In the genomic region with DNA sequence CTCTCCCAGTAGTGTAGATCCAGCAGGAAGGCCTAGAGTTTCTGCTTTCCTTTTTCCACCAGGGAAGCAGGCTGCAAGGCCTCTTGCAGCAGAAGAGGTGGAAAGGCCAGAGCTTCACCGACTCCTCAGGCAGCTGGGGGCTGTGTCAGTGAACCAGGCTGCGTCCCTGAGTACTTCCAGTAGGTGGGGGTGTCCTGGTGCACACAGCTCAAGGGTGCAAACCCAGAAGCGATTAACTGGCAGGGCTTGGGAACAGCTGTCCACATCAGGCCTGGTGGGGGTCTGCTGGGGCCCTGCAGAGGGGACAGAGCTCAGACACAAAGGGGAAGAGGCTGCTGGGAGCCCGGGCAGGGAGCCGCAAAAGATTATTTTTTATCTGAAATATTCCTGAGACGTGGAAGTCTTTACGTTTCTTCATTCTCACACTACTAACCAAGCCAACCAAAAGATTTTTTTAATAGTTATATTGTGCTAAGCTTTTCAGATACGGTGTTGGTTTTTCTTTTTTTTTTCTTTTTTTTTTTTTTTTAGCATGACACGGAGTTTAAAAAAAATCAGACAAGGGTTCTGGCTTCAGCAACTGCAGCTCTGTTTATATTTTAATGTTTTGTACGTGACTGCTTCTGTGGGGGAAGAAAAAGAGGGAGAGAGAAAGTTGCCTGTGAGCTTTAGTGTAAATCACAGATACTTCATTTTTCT, we compare ENCODE assay signal across 8 cellular contexts. TPM values are rescaled to one million over a fixed set of nuclear protein-coding genes. Genes with fewer than 3 reads are reported as not detected.
DNase-seq lines count a peak whose midpoint lies in the region; ATAC-seq and TF ChIP-seq lines count a peak whose summit lies in the region.

No MANE protein-coding gene starts in this region.

- H3K27ac ChIP-seq in MM.1S (ENCODE audit: low read length) (no peak overlapping the region), liver (ENCODE audit: low read depth in 1 of 2, low read length in 2 of 2) (no peak overlapping the region)

- H3F3A ChIP-seq in MM.1S (ENCODE audit: insufficient read depth, low read length) = no peaks in the 10 kb centered on the region

- H4K20me1 ChIP-seq in MM.1S (ENCODE audit: insufficient read depth, low read length) = no peaks in the 10 kb centered on the region

- H3K9me3 Mint-ChIP-seq in CD14-positive monocyte = no peaks in the 10 kb centered on the region

- peaks cover 0 to 2% (median 1%) of the 10 kb centered on the region in 3 donors for H3K27me3 Mint-ChIP-seq in CD14-positive monocyte (ENCODE audit: low read depth in 3 of 3)

- H3K9me2 ChIP-seq in MM.1S (replicated peaks; ENCODE audit: insufficient read depth, low read length) = no peaks in the 10 kb centered on the region

- H3K4me3 ChIP-seq in MM.1S (ENCODE audit: low read length) (no peak overlapping the region), choroid plexus epithelial cell (ENCODE audit: low read depth, low read length) (peak overlapping the region; percentile 14), liver (ENCODE audit: low read depth in 1 of 3, low read length in 3 of 3) (no peak overlapping the region)

- peak; percentile 46 to 70 for TF ChIP-seq RAD21 in liver (IDR thresholded peaks at IDR 0.05)

- DNase-seq in CD14-positive monocyte (ENCODE audit: low spot score) (no peak), MM.1S (no peak), choroid plexus epithelial cell (ENCODE audit: low read depth) (peak; percentile 92), HPDE6-E6E7 (ENCODE audit: extremely low spot score) (no peak), HK-2 (ENCODE audit: unreplicated experiment) (no peak)
- no peak for DNase-seq in activated effector memory CD4-positive, alpha-beta T cell treated with anti-CD3 and anti-CD28 coated beads, Interleukin-2, amount 50 U/mL, for 16 hours

- H3K4me2 ChIP-seq in MM.1S (ENCODE audit: low read depth, low read length) = no peak overlapping the region

- intact Hi-C loops in CD14-positive monocyte (cut with micrococcal nuclease) = no loop called here

- peaks cover 45 to 52% of the 10 kb centered on the region in 2 donors for H3K36me3 Mint-ChIP-seq in CD14-positive monocyte

- 35% methylated on average over 10 of the region's 10 CpGs for WGBS in liver

- H3K9me3 ChIP-seq in MM.1S (replicated peaks; ENCODE audit: insufficient read depth, low read length) (no peaks in the 10 kb centered on the region), liver (ENCODE audit: control insufficient read depth in 4 of 4, low read length in 3 of 4) (no peaks in the 10 kb centered on the region)

- no peak overlapping the region for H2AFZ ChIP-seq in MM.1S (ENCODE audit: low read length)

- no peaks in the 10 kb centered on the region for H3K79me2 ChIP-seq in MM.1S (ENCODE audit: low read length)

- no peak overlapping the region for H3K27ac Mint-ChIP-seq in CD14-positive monocyte

- peak overlapping the region in 1 of 2 donors; percentile 17 for H3K4me3 Mint-ChIP-seq in CD14-positive monocyte

- no peaks in the 10 kb centered on the region for H3K36me3 ChIP-seq in MM.1S (replicated peaks; ENCODE audit: insufficient read depth, low read length)
- H3K36me3 ChIP-seq in liver (ENCODE audit: control insufficient read depth in 4 of 4, insufficient read depth in 3 of 4, low read depth in 1 of 4, low read length in 3 of 4) = no peaks in the 10 kb centered on the region

- no peak for ATAC-seq in HG03520 (IDR thresholded peaks at IDR 0.05; ENCODE audit: unreplicated experiment)

- H3K4me1 ChIP-seq in MM.1S (ENCODE audit: low read length) = no peaks in the 10 kb centered on the region
- peaks cover 0 to 3% (median 0%) of the 10 kb centered on the region in 4 donors for H3K4me1 ChIP-seq in liver (ENCODE audit: control insufficient read depth in 4 of 4, insufficient read depth in 4 of 4, low read length in 3 of 4)

- peaks cover 91% of the 10 kb centered on the region for H3K27me3 ChIP-seq in MM.1S (replicated peaks; ENCODE audit: insufficient read depth, low read length)
- peaks cover 0 to 7% (median 0%) of the 10 kb centered on the region in 4 donors for H3K27me3 ChIP-seq in liver (ENCODE audit: control insufficient read depth in 4 of 4, insufficient read depth in 4 of 4, low read length in 3 of 4)

- TF ChIP-seq CTCF in CD14-positive monocyte (IDR thresholded peaks at IDR 0.05) (peak; percentile 73), MM.1S (IDR thresholded peaks at IDR 0.05; ENCODE audit: low read length) (peak; percentile 22), choroid plexus epithelial cell (conservative IDR thresholded peaks at IDR 0.05; ENCODE audit: low read depth, low read length) (peak; percentile 89), liver (IDR thresholded peaks at IDR 0.05; ENCODE audit: low read depth, low read length, missing input control) (peak; percentile 34)

- H3K9ac ChIP-seq in MM.1S (ENCODE audit: low read length) (no peak overlapping the region), liver (ENCODE audit: low read depth in 1 of 2, low read length in 2 of 2) (no peak overlapping the region)

- H3K4me1 Mint-ChIP-seq in CD14-positive monocyte = peaks cover 41% of the 10 kb centered on the region

TF ChIP-seq in liver, 16 proteins besides CTCF, POLR2A, EP300 and RAD21:
- TF ChIP-seq ATF3 (IDR thresholded peaks at IDR 0.05) = no peak
- no peak for TF ChIP-seq EGR1 (IDR thresholded peaks at IDR 0.05; ENCODE audit: low read depth in 2 of 2)
- no peak for TF ChIP-seq GABPA (IDR thresholded peaks at IDR 0.05 in 1 of 2, conservative IDR thresholded peaks at IDR 0.05 in 1 of 2)
- peak; percentile 53 for TF ChIP-seq NR2F2 (IDR thresholded peaks at IDR 0.05)
- no peak for TF ChIP-seq TAF1 (conservative IDR thresholded peaks at IDR 0.05)
- no peak for TF ChIP-seq JUND (IDR thresholded peaks at IDR 0.05)

RNA-seq across cellular contexts. Expression of gene TSHZ3, which starts 11.0 kb away (rescaled TPM):
- 1 to 10 TPM; 2.3 to 3.3 TPM for polyA plus RNA-seq in CD14-positive monocyte
- 1 to 10 TPM in 1 of 2 donors, under 1 TPM in 1; 0.61 to 3.3 TPM for total RNA-seq in liver
- polyA plus RNA-seq in liver = under 1 TPM; 0.42 to 0.75 TPM

Comparison
In these comparisons a context has a peak if more than half of its experiments do, and no peak if none do; other contexts are left out.
1. CTCF ChIP-seq: peak in every context shown above with its lines; median percentile 89 in choroid plexus epithelial cell; 73 in CD14-positive monocyte; 34 in liver; 22 in MM.1S.